8 cellular contexts compared by ENCODE assay signal in genomic region chr12:113056631-113057488, GRCh38. TPM values are rescaled to one million over a fixed set of nuclear protein-coding genes. Genes with fewer than 3 reads are reported as not detected.
DNase-seq lines count a peak whose midpoint lies in the region; ATAC-seq and TF ChIP-seq lines count a peak whose summit lies in the region.

Gene DTX1 (plus strand): TSS chr12:113056730. CDS start chr12:113058193, 1,463 bp downstream.

- no peak for TF ChIP-seq POLR2A in breast epithelium (IDR thresholded peaks at IDR 0.05)

- H3K36me3 Mint-ChIP-seq in MCF 10A (ENCODE audit: insufficient read depth, unreplicated experiment): no peaks in the 10 kb centered on the region
- H3K36me3 Mint-ChIP-seq in activated naive CD8-positive, alpha-beta T cell treated with anti-CD3 and anti-CD28 coated beads, Interleukin-2, amount 10 ng/mL, durations not matched to agents 7 days and 5 days: no peaks in the 10 kb centered on the region

- H3K27ac Mint-ChIP-seq in MCF 10A (ENCODE audit: low read depth, unreplicated experiment): no peak within 1 kb of the TSS
- no peak within 1 kb of the TSS for H3K27ac Mint-ChIP-seq in activated naive CD8-positive, alpha-beta T cell treated with anti-CD3 and anti-CD28 coated beads, Interleukin-2, amount 10 ng/mL, durations not matched to agents 7 days and 5 days

- ATAC-seq in activated naive CD8-positive, alpha-beta T cell treated with anti-CD3 and anti-CD28 coated beads, Interleukin-2, amount 10 ng/mL, durations not matched to agents 7 days and 5 days (ENCODE audit: low read depth): peak; percentile 56
- no peak for ATAC-seq in GM19467 (IDR thresholded peaks at IDR 0.05; ENCODE audit: unreplicated experiment)

- H3K27me3 ChIP-seq in breast epithelium (peaks cover 0 to 7% of the 10 kb centered on the region in 2 donors), iPS-15b (ENCODE audit: control insufficient read depth, insufficient read depth, low read length) (peaks cover 37% of the 10 kb centered on the region)

- DNase-seq in breast epithelium (ENCODE audit: low spot score in 2 of 2) (no peak), MCF 10A (ENCODE audit: unreplicated experiment) (no peak), NAMALWA (ENCODE audit: low spot score) (no peak), NOMO-1 treated with dmso at 0.1 percent for 144 hours (lab: John Stamatoyannopoulos, UW; ENCODE audit: unreplicated experiment) (no peak)
- no peak for DNase-seq in activated naive CD8-positive, alpha-beta T cell treated with anti-CD3 and anti-CD28 coated beads, Interleukin-2, amount 10 ng/mL, durations not matched to agents 7 days and 5 days
- peak; percentile 65 for DNase-seq in stimulated activated CD4-positive, alpha-beta T cell treated with anti-CD3 and anti-CD28 coated beads, Interleukin-15, amount 100 ng/mL, for 24 hours

- no peak within 1 kb of the TSS for H3K4me3 Mint-ChIP-seq in MCF 10A (ENCODE audit: unreplicated experiment)
- no peak within 1 kb of the TSS for H3K4me3 Mint-ChIP-seq in activated naive CD8-positive, alpha-beta T cell treated with anti-CD3 and anti-CD28 coated beads, Interleukin-2, amount 10 ng/mL, durations not matched to agents 7 days and 5 days

- intact Hi-C loops in breast epithelium (cut with DNase I; ENCODE audit: low total_unique reads): no loop called here
- intact Hi-C loops in MCF 10A (cut with micrococcal nuclease): no loop called here

- no peak within 1 kb of the TSS for H3K9ac ChIP-seq in iPS-15b (ENCODE audit: low read depth, low read length)

- H3K4me3 ChIP-seq in breast epithelium: peak within 1 kb of the TSS; percentile 58 to 84 (median 59)
- H3K4me3 ChIP-seq in iPS-15b (ENCODE audit: low read depth, low read length): peak within 1 kb of the TSS; percentile 50

- BruUV-seq in MCF 10A (replicated peaks; lab: Mats Ljungman, UMichigan): no TSS peak

- H3K9me3 ChIP-seq in breast epithelium (no peaks in the 10 kb centered on the region), iPS-15b (ENCODE audit: control insufficient read depth, insufficient read depth, low read length) (no peaks in the 10 kb centered on the region)

- H3K4me1 ChIP-seq in breast epithelium: no peaks in the 10 kb centered on the region
- no peaks in the 10 kb centered on the region for H3K4me1 ChIP-seq in iPS-15b (ENCODE audit: control insufficient read depth, insufficient read depth, low read length)

- peak within 1 kb of the TSS; percentile 6 to 82 for H3K27ac ChIP-seq in breast epithelium

- no peaks in the 10 kb centered on the region for H3K9me3 Mint-ChIP-seq in MCF 10A (ENCODE audit: unreplicated experiment)
- H3K9me3 Mint-ChIP-seq in activated naive CD8-positive, alpha-beta T cell treated with anti-CD3 and anti-CD28 coated beads, Interleukin-2, amount 10 ng/mL, durations not matched to agents 7 days and 5 days: no peaks in the 10 kb centered on the region

- POLR2A ChIA-PET in MCF 10A (lab: Yijun Ruan, JAX): no interaction called here
- POLR2A ChIA-PET in activated naive CD8-positive, alpha-beta T cell treated with anti-CD3 and anti-CD28 coated beads, Interleukin-2, amount 10 ng/mL, durations not matched to agents 7 days and 5 days (lab: Charles Lee): no interaction called here

- CTCF ChIA-PET in MCF 10A (lab: Yijun Ruan, JAX): interaction anchor here (1.6 kb wide), 1 partner anchor 8 kb away, joined by 8 read pairs; no protein-coding TSS in a partner anchor

- no peaks in the 10 kb centered on the region for H3K4me1 Mint-ChIP-seq in MCF 10A (ENCODE audit: insufficient read depth, unreplicated experiment)
- no peaks in the 10 kb centered on the region for H3K4me1 Mint-ChIP-seq in activated naive CD8-positive, alpha-beta T cell treated with anti-CD3 and anti-CD28 coated beads, Interleukin-2, amount 10 ng/mL, durations not matched to agents 7 days and 5 days

- peaks cover 37% of the 10 kb centered on the region for H3K27me3 Mint-ChIP-seq in MCF 10A (ENCODE audit: insufficient read depth, unreplicated experiment)
- H3K27me3 Mint-ChIP-seq in activated naive CD8-positive, alpha-beta T cell treated with anti-CD3 and anti-CD28 coated beads, Interleukin-2, amount 10 ng/mL, durations not matched to agents 7 days and 5 days: peaks cover 26% of the 10 kb centered on the region

- TF ChIP-seq CTCF in breast epithelium (IDR thresholded peaks at IDR 0.05) (no peak), MCF 10A (IDR thresholded peaks at IDR 0.05; ENCODE audit: unreplicated experiment) (no peak)

- no peaks in the 10 kb centered on the region for H3K36me3 ChIP-seq in breast epithelium
- no peaks in the 10 kb centered on the region for H3K36me3 ChIP-seq in iPS-15b (ENCODE audit: control insufficient read depth, insufficient read depth, low read length)

RNA-seq across cellular contexts. Expression of gene DTX1, which starts in this region (rescaled TPM):
- total RNA-seq in breast epithelium (10 to 100 TPM in 2 of 3 donors, 1 to 10 TPM in 1; 7.9 to 46.6 (median 20.0) TPM), MCF 10A (2022) (not detected in 2 replicates)
- under 1 TPM; 0.55 to 0.57 TPM for total RNA-seq in activated naive CD8-positive, alpha-beta T cell treated with anti-CD3 and anti-CD28 coated beads, Interleukin-2, amount 10 ng/mL, durations not matched to agents 7 days and 5 days

Comparison
In these comparisons a context has a peak if more than half of its experiments do, and no peak if none do; other contexts are left out.
1. Peak in ATAC-seq in activated naive CD8-positive, alpha-beta T cell treated with anti-CD3 and anti-CD28 coated beads, Interleukin-2, amount 10 ng/mL, durations not matched to agents 7 days and 5 days; RNA of the gene not detected or under 1 TPM.